Comparison of ENCODE assay signal across 8 cellular contexts in genomic region chr7:36280840-36281812, GRCh38.
A peak's percentile ranks its signal among the peaks of the same experiment; 100 is the strongest.
DNase-seq lines count a peak whose midpoint lies in the region; ATAC-seq and TF ChIP-seq lines count a peak whose summit lies in the region.

No MANE protein-coding gene starts in this region.

- no peaks in the 10 kb centered on the region for H3K27me3 ChIP-seq in heart right ventricle

- TF ChIP-seq POLR2A in NB4 (IDR thresholded peaks at IDR 0.05; ENCODE audit: extremely low read depth, insufficient read length), result no peak

- peaks cover 2 to 96% (median 74%) of the 10 kb centered on the region in 9 donors for H3K4me1 ChIP-seq in heart right ventricle

- H3K4me3 ChIP-seq in NB4 (ENCODE audit: low read depth, low read length) (peak overlapping the region; percentile 21), heart right ventricle (peak overlapping the region in 3 of 10 donors; percentile 12 to 28 (median 17))

- peak; percentile 40 for ATAC-seq in GM19455 (IDR thresholded peaks at IDR 0.05; ENCODE audit: unreplicated experiment)
- peak; percentile 69 to 92 (median 80) for ATAC-seq in heart right ventricle

- no peaks in the 10 kb centered on the region for H3K9me3 ChIP-seq in heart right ventricle

- DNase-seq in AG08396 (ENCODE audit: low spot score) (peak; percentile 80), NB4 (ENCODE audit: low read depth) (peak; percentile 96), amygdala (lab: John Stamatoyannopoulos, UW) (peak in 55 of 56 donors; percentile 12 to 88 (median 66)), heart right ventricle (peak; percentile 61 to 68), posterior cingulate gyrus (peak; percentile 67 to 97 (median 80)), KG1 (lab: John Stamatoyannopoulos, UW) (no peak), activated T-cell treated with anti-CD3 and anti-CD28 coated beads for 4 hours (no peak)

- H3K36me3 ChIP-seq in heart right ventricle, result peaks cover 0 to 7% (median 0%) of the 10 kb centered on the region in 9 donors

- TF ChIP-seq CTCF in NB4 (IDR thresholded peaks at IDR 0.05; ENCODE audit: low read depth, low read length), result no peak
- TF ChIP-seq CTCF in heart right ventricle (IDR thresholded peaks at IDR 0.05), result peak in 2 of 9 donors; percentile 5 to 13

- H3K27ac ChIP-seq in heart right ventricle, result peak overlapping the region in 8 of 10 donors; percentile 22 to 90 (median 62)

- WGBS in heart right ventricle, 2 donors, result 31 to 52% methylated on average over 18 of the region's 18 CpGs

- intact Hi-C loops in heart right ventricle (cut with DNase I), result loop anchor here in 6 of 10 donors (2.0 to 10.0 kb wide), 6 partner anchors 54 to 129 kb away; partner anchors contain the start of gene EEPD1 (in 3 of the 6)
- intact Hi-C loops in posterior cingulate gyrus (cut with DNase I), result loop anchor here (2.0 kb wide), 1 partner anchor 128 kb away; the partner anchor contains the start of gene EEPD1

Comparison
In these comparisons a context has a peak if more than half of its experiments do, and no peak if none do; other contexts are left out.
1. DNase-seq: peak in AG08396 (single experiment), NB4 (single experiment), amygdala (55 of 56), heart right ventricle (2 of 2) and posterior cingulate gyrus (10 of 10); none in KG1 (single experiment) and activated T-cell treated with anti-CD3 and anti-CD28 coated beads for 4 hours (single experiment).